ENCODE assay signal across 15 cellular contexts in the genomic region with DNA sequence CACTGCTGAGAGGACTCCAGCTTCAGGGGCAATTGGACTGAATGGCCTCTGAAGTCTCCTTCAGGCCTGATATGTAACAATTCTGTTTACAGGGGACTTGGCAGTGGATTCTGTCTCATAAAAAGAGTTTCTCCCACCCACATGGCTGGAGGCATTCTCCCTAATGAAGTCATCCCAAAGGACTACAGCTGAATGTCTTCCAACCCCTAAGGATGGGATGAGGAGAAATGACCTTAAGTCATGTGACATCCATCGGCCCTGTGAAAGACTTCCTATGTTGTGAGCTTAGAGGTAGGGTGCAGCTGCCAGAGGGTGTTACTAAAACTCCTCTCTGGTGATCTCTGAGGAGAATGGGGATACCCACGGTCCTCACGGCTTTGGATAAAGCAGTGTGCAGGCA. TPM values are rescaled to one million over a fixed set of nuclear protein-coding genes. Genes with fewer than 3 reads are reported as not detected.
DNase-seq lines count a peak whose midpoint lies in the region; ATAC-seq and TF ChIP-seq lines count a peak whose summit lies in the region.
"Had no signal": no experiment of that assay in that cellular context is flagged by ENCODE, and none has a peak within 500 bp of the region (broad histone marks: within the 10 kb centered on the region; RNA-seq: fewer than 3 reads in every experiment).

No MANE protein-coding gene starts in this region.

- no peak overlapping the region for H3K4me3 Mint-ChIP-seq in nephron
- no peak overlapping the region for H3K4me3 Mint-ChIP-seq in CD4-positive, alpha-beta T cell
- H3K4me3 Mint-ChIP-seq: stimulated activated naive CD8-positive, alpha-beta T cell treated with anti-CD3 and anti-CD28 coated beads, Interleukin-15, Interleukin-2, amounts not matched to agents 100 ng/mL and 50 ng/mL, for 24 hours had no signal

- TF ChIP-seq CTCF in SK-N-SH (IDR thresholded peaks at IDR 0.05) (no peak), fibroblast of mammary gland (conservative IDR thresholded peaks at IDR 0.05; ENCODE audit: control insufficient read depth, insufficient read depth, low read depth, low read length) (no peak), nephron (IDR thresholded peaks at IDR 0.05; ENCODE audit: unreplicated experiment in 3 of 3) (no peak), uterus (IDR thresholded peaks at IDR 0.05) (no peak)
- TF ChIP-seq CTCF in CD4-positive, alpha-beta T cell (IDR thresholded peaks at IDR 0.05): no peak

- H3K9me2 ChIP-seq in SK-N-SH: no peaks in the 10 kb centered on the region

- H3K4me2 ChIP-seq in SK-N-SH: peak overlapping the region; percentile 74; the same call in 1 of the 2 replicates

- H3K27ac Mint-ChIP-seq in nephron: peak overlapping the region; percentile 98 to 99 (median 99)
- H3K27ac Mint-ChIP-seq in CD4-positive, alpha-beta T cell: no peak overlapping the region
- H3K27ac Mint-ChIP-seq: stimulated activated naive CD8-positive, alpha-beta T cell treated with anti-CD3 and anti-CD28 coated beads, Interleukin-15, Interleukin-2, amounts not matched to agents 100 ng/mL and 50 ng/mL, for 24 hours had no signal

- H3K9ac ChIP-seq in SK-N-SH: no peak overlapping the region

- H3K36me3 ChIP-seq in SK-N-SH (replicated peaks in 1 of 2; ENCODE audit: control insufficient read depth in 1 of 2, insufficient read depth in 2 of 2, low read length in 1 of 2) (no peaks in the 10 kb centered on the region), uterus (no peaks in the 10 kb centered on the region)

- H3K4me1 ChIP-seq in SK-N-SH (ENCODE audit: control insufficient read depth in 1 of 2, insufficient read depth in 2 of 2, low read depth in 1 of 2, low read length in 1 of 2) (peaks cover 21% of the 10 kb centered on the region in 2 experiments), uterus (peaks cover 0 to 7% of the 10 kb centered on the region in 2 donors)

- H3K4me3 ChIP-seq in SK-N-SH (ENCODE audit: low read depth in 2 of 2, low read length in 1 of 2): no peak overlapping the region
- H3K4me3 ChIP-seq in fibroblast of mammary gland (ENCODE audit: control insufficient read depth, low read depth, low read length): no peak overlapping the region
- H3K4me3 ChIP-seq in uterus: no peak overlapping the region

- H3K9me3 Mint-ChIP-seq in nephron: peaks cover 6% of the 10 kb centered on the region
- H3K9me3 Mint-ChIP-seq in CD4-positive, alpha-beta T cell: no peaks in the 10 kb centered on the region
- H3K9me3 Mint-ChIP-seq: stimulated activated naive CD8-positive, alpha-beta T cell treated with anti-CD3 and anti-CD28 coated beads, Interleukin-15, Interleukin-2, amounts not matched to agents 100 ng/mL and 50 ng/mL, for 24 hours had no signal

- TF ChIP-seq EP300 in SK-N-SH (IDR thresholded peaks at IDR 0.05; ENCODE audit: borderline replicate concordance in 1 of 2, low read depth in 1 of 2, low read length in 1 of 2): no peak

- H3F3A ChIP-seq in SK-N-SH (replicated peaks; ENCODE audit: insufficient read depth): peaks cover 13% of the 10 kb centered on the region

- intact Hi-C loops in uterus (cut with DNase I; ENCODE audit: low total_unique reads): no loop called here
- intact Hi-C loops in CD4-positive, alpha-beta T cell (cut with DNase I, micrococcal nuclease): no loop called here

- CTCF ChIA-PET in SK-N-SH (lab: Yijun Ruan, JAX): interaction anchor here (1.0 kb wide), 1 partner anchor 203 kb away, joined by 3 read pairs; no protein-coding TSS in a partner anchor
- CTCF ChIA-PET in CD4-positive, alpha-beta T cell (lab: Charles Lee): no interaction called here

- H3K27ac ChIP-seq in SK-N-SH (ENCODE audit: low read depth in 2 of 2, low read length in 1 of 2) (peak overlapping the region in 1 of 2 experiments; percentile 29; a peak in 2 of 4 replicates), uterus (peak overlapping the region; percentile 73 to 83)
- no peak overlapping the region for H3K27ac ChIP-seq in CD4-positive, alpha-beta T cell (ENCODE audit: low read depth, low read length)
- H3K27ac ChIP-seq: 22Rv1 had no signal

- H3K36me3 Mint-ChIP-seq in nephron (ENCODE audit: low read depth): peaks cover 6% of the 10 kb centered on the region
- no peaks in the 10 kb centered on the region for H3K36me3 Mint-ChIP-seq in CD4-positive, alpha-beta T cell (ENCODE audit: low read depth)

- H3K9me3 ChIP-seq in SK-N-SH: no peaks in the 10 kb centered on the region
- H3K9me3 ChIP-seq in uterus: no peaks in the 10 kb centered on the region
- H3K9me3 ChIP-seq in CD4-positive, alpha-beta T cell (ENCODE audit: control insufficient read depth, low read length): no peaks in the 10 kb centered on the region

- TF ChIP-seq POLR2A in uterus (IDR thresholded peaks at IDR 0.05) (no peak), erythroblast (IDR thresholded peaks at IDR 0.05; ENCODE audit: low read length) (no peak)

- H3K4me1 Mint-ChIP-seq in nephron: peaks cover 53% of the 10 kb centered on the region
- no peaks in the 10 kb centered on the region for H3K4me1 Mint-ChIP-seq in CD4-positive, alpha-beta T cell (ENCODE audit: low read depth)

- DNase-seq in SK-N-SH: no peak
- DNase-seq in fibroblast of mammary gland (ENCODE audit: low read depth): peak; percentile 78
- DNase-seq in uterus: peak; percentile 53 to 73
- DNase-seq in CD4-positive, alpha-beta T cell: no peak
- no peak for DNase-seq in anterior cingulate cortex (lab: John Stamatoyannopoulos, UW)
- DNase-seq in erythroblast (lab: John Stamatoyannopoulos, UW): no peak
- DNase-seq: activated CD4-positive, CD25-positive, alpha-beta regulatory T cell treated with anti-CD3 and anti-CD28 coated beads, Interleukin-2, amount 50 U/mL, for 72 hours; DMS79; NCI-H1105 treated with DMSO at 0.1 percent for 48 hours; NCI-H526 treated with DMSO at 0.1 percent for 48 hours had no signal

- POLR2A ChIA-PET in SK-N-SH (lab: Yijun Ruan, JAX): no interaction called here
- POLR2A ChIA-PET in CD4-positive, alpha-beta T cell (lab: Charles Lee): no interaction called here

- 67% methylated on average over 2 of the region's 3 CpGs for WGBS in SK-N-SH (ENCODE audit: low lambda C conversion rate)

- H3K79me2 ChIP-seq in SK-N-SH (ENCODE audit: insufficient read depth): no peaks in the 10 kb centered on the region

- no peak for TF ChIP-seq RAD21 in SK-N-SH (IDR thresholded peaks at IDR 0.05; ENCODE audit: low read length)

- H4K20me1 ChIP-seq in SK-N-SH (ENCODE audit: insufficient read depth): no peaks in the 10 kb centered on the region

- no peak overlapping the region; the same call in 1 of the 2 replicates for H2AFZ ChIP-seq in SK-N-SH (ENCODE audit: low read depth)

- no peak for ATAC-seq in SK-N-SH treated with all-trans-retinoic acid at 6 μM for 48 hours
- ATAC-seq in CD4-positive, alpha-beta T cell (ENCODE audit: poor library complexity): no peak

- no peaks in the 10 kb centered on the region for H3K27me3 Mint-ChIP-seq in nephron (ENCODE audit: low read depth)
- H3K27me3 Mint-ChIP-seq in CD4-positive, alpha-beta T cell: peaks cover 10% of the 10 kb centered on the region
- H3K27me3 Mint-ChIP-seq: stimulated activated naive CD8-positive, alpha-beta T cell treated with anti-CD3 and anti-CD28 coated beads, Interleukin-15, Interleukin-2, amounts not matched to agents 100 ng/mL and 50 ng/mL, for 24 hours had no signal

- H3K27me3 ChIP-seq in SK-N-SH (ENCODE audit: insufficient read depth): no peaks in the 10 kb centered on the region
- H3K27me3 ChIP-seq in uterus: no peaks in the 10 kb centered on the region
- no peaks in the 10 kb centered on the region for H3K27me3 ChIP-seq in CD4-positive, alpha-beta T cell (ENCODE audit: control insufficient read depth, insufficient read depth, low read length)

TF ChIP-seq in SK-N-SH, 30 proteins besides CTCF, POLR2A, EP300 and RAD21 (continues in another document):
- TF ChIP-seq, protein P1, sequence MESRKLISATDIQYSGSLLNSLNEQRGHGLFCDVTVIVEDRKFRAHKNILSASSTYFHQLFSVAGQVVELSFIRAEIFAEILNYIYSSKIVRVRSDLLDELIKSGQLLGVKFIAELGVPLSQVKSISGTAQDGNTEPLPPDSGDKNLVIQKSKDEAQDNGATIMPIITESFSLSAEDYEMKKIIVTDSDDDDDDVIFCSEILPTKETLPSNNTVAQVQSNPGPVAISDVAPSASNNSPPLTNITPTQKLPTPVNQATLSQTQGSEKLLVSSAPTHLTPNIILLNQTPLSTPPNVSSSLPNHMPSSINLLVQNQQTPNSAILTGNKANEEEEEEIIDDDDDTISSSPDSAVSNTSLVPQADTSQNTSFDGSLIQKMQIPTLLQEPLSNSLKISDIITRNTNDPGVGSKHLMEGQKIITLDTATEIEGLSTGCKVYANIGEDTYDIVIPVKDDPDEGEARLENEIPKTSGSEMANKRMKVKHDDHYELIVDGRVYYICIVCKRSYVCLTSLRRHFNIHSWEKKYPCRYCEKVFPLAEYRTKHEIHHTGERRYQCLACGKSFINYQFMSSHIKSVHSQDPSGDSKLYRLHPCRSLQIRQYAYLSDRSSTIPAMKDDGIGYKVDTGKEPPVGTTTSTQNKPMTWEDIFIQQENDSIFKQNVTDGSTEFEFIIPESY (IDR thresholded peaks at IDR 0.05; ENCODE audit: borderline replicate concordance, low read depth): no peak

TF ChIP-seq in SK-N-SH treated with all-trans-retinoic acid at 6 μM for 48 hours, 23 proteins besides CTCF, POLR2A, EP300 and RAD21:
- no peak for TF ChIP-seq CSDC2 (CRISPR knock-in tag; IDR thresholded peaks at IDR 0.05)
- no peak for TF ChIP-seq ZNF565 (CRISPR knock-in tag; conservative IDR thresholded peaks at IDR 0.05; ENCODE audit: low read depth)
- TF ChIP-seq ZNF70 (CRISPR knock-in tag; IDR thresholded peaks at IDR 0.05): no peak
- no peak for TF ChIP-seq ZFP30 (CRISPR knock-in tag; IDR thresholded peaks at IDR 0.05)

RNA-seq across cellular contexts. Expression of a gene that starts 27.0 kb away (rescaled TPM):
- polyA plus RNA-seq in SK-N-SH (2012; rRNA removed): 0.03 TPM in 2 replicates
- 0.04 and 0.05 TPM in 2 replicates for polyA plus RNA-seq in SK-N-SH (2012; cell fraction: cytosol; rRNA removed)
- polyA plus RNA-seq in SK-N-SH (2012; cell fraction: nucleus; rRNA removed): 0.06 and 0.07 TPM in 2 replicates
- not detected for total RNA-seq in uterus
- not detected for total RNA-seq in CD4-positive, alpha-beta T cell
- polyA plus RNA-seq: neural cell had no signal

Comparison
In these comparisons a context has a peak if more than half of its experiments do, and no peak if none do; other contexts are left out.
1. DNase-seq: peak in fibroblast of mammary gland (single experiment) and uterus (2 of 2); none in SK-N-SH (single experiment), CD4-positive, alpha-beta T cell (0 of 10), anterior cingulate cortex (0 of 58) and erythroblast (0 of 2).